Comparison of ENCODE assay signal across 8 cellular contexts in the genomic region with DNA sequence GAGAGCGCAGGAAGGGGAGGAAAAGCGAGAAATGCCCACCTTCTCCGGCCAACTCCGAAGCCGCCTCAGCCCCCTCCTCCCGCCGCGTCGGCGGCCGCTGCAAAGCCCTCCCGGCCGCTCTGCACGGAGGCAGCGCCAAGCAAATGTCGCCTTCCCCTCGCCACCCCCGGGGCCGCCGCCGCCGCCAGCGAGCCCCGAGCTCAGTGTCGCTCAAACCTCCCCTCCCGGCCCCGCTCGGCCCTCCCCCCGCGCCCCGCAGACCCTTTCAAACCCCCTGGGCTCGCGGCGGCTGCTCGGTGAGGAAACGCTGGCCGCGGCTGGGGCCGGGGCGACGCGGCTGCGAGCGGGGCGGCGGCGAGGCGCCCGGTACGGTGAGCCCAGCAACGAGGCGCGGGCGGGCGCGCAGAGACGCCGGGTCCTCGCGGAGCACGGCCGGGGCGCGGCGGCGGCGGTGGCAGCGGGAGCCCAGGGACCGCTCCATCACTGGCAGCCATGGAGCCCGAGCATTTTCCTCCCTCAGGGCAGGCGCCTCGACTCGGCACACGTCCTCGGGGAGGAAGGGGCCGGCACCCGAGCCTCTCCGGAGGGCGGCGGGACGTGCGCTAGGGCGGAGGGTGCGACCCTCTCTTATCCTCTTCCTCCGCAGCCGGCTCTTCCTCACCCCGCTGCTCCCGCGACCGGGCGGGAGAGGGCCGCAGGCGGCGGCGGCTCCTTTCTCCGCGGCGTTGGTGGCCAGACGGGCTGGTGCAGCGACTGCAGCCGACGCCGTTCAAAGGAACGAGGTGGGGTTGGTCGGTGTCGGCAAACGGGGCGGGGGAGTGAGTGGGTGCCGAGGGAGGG. TPM values are rescaled to one million over a fixed set of nuclear protein-coding genes. Genes with fewer than 3 reads are reported as not detected.
DNase-seq lines count a peak whose midpoint lies in the region; ATAC-seq and TF ChIP-seq lines count a peak whose summit lies in the region.

No MANE protein-coding gene starts in this region.

- H3K27me3 ChIP-seq in SK-N-SH (ENCODE audit: insufficient read depth), result no peaks in the 10 kb centered on the region

- peaks cover 3% of the 10 kb centered on the region for H3F3A ChIP-seq in SK-N-SH (replicated peaks; ENCODE audit: insufficient read depth)

- peaks cover 4 to 36% of the 10 kb centered on the region in 2 experiments; a peak in 2 of 4 replicates for H3K4me1 ChIP-seq in SK-N-SH (ENCODE audit: control insufficient read depth in 1 of 2, insufficient read depth in 2 of 2, low read depth in 1 of 2, low read length in 1 of 2)

- CTCF ChIA-PET in SK-N-SH (lab: Yijun Ruan, JAX), result interaction anchor here (1.0 kb wide), 1 partner anchor 54 kb away, joined by 3 read pairs; no protein-coding TSS in a partner anchor

- no peak for TF ChIP-seq EP300 in SK-N-SH (IDR thresholded peaks at IDR 0.05; ENCODE audit: borderline replicate concordance in 1 of 2, low read depth in 1 of 2, low read length in 1 of 2)

- peak overlapping the region; percentile 96 for H3K9ac ChIP-seq in SK-N-SH

- 1% methylated on average over 28 of the region's 109 CpGs for WGBS in SK-N-SH (ENCODE audit: low lambda C conversion rate)

- H3K36me3 ChIP-seq in SK-N-SH (replicated peaks in 1 of 2; ENCODE audit: control insufficient read depth in 1 of 2, insufficient read depth in 2 of 2, low read length in 1 of 2), result peaks cover 18 to 29% of the 10 kb centered on the region in 2 experiments

- DNase-seq in SK-N-SH, result peak; percentile 68
- DNase-seq in astrocyte of the spinal cord (ENCODE audit: low read depth, low spot score), result no peak
- peak; percentile 21 for DNase-seq in iPS-NIHi7 (ENCODE audit: extremely low spot score)
- DNase-seq in stimulated activated CD4-positive, alpha-beta T cell treated with anti-CD3 and anti-CD28 coated beads, Interleukin-1b, Interleukin-23, amount 100 ng/mL, for 48 hours, result peak; percentile 4
- DNase-seq in globus pallidus (ENCODE audit: low spot score), result no peak
- DNase-seq in HK-2 (ENCODE audit: unreplicated experiment), result no peak

- H3K4me3 ChIP-seq in SK-N-SH (ENCODE audit: low read depth in 2 of 2, low read length in 1 of 2), result peak overlapping the region; percentile 83 to 89
- H3K4me3 ChIP-seq in astrocyte of the spinal cord (ENCODE audit: low read depth, low read length), result peak overlapping the region; percentile 77

- peak overlapping the region; percentile 93 for H3K4me2 ChIP-seq in SK-N-SH

- POLR2A ChIA-PET in SK-N-SH (lab: Yijun Ruan, JAX), result no interaction called here

- H3K79me2 ChIP-seq in SK-N-SH (ENCODE audit: insufficient read depth), result peaks cover 51% of the 10 kb centered on the region

- H3K9me2 ChIP-seq in SK-N-SH, result no peaks in the 10 kb centered on the region

- ATAC-seq in GM18873 (IDR thresholded peaks at IDR 0.05; ENCODE audit: low FRiP score, unreplicated experiment) (peak; percentile 17), HG02852 (IDR thresholded peaks at IDR 0.05; ENCODE audit: unreplicated experiment) (peak; percentile 21)

- peaks cover 42% of the 10 kb centered on the region for H4K20me1 ChIP-seq in SK-N-SH (ENCODE audit: insufficient read depth)

- in situ Hi-C loops in astrocyte of the spinal cord (cut with HindIII; ENCODE audit: low sequenced_read_pairs), result no loop called here

- no peak overlapping the region; the same call in 1 of the 2 replicates for H2AFZ ChIP-seq in SK-N-SH (ENCODE audit: low read depth)

- peak overlapping the region; percentile 91 to 97 for H3K27ac ChIP-seq in SK-N-SH (ENCODE audit: low read depth in 2 of 2, low read length in 1 of 2)

- H3K9me3 ChIP-seq in SK-N-SH, result no peaks in the 10 kb centered on the region

- TF ChIP-seq CTCF in SK-N-SH (IDR thresholded peaks at IDR 0.05), result no peak
- no peak for TF ChIP-seq CTCF in astrocyte of the spinal cord (IDR thresholded peaks at IDR 0.05; ENCODE audit: low read depth, low read length)

- no peak for TF ChIP-seq RAD21 in SK-N-SH (IDR thresholded peaks at IDR 0.05; ENCODE audit: low read length)

TF ChIP-seq in SK-N-SH, 30 proteins besides CTCF, POLR2A, EP300 and RAD21:
- TF ChIP-seq TCF12 (IDR thresholded peaks at IDR 0.05), result no peak
- TF ChIP-seq MXI1 (IDR thresholded peaks at IDR 0.05; ENCODE audit: low read depth, low read length), result peak; percentile 41; the same call in 1 of the 2 replicates
- peak; percentile 60; the same call in 1 of the 2 replicates for TF ChIP-seq POLR2AphosphoS5 (IDR thresholded peaks at IDR 0.05; ENCODE audit: low read depth, low read length)
- peak; percentile 48; the same call in 1 of the 2 replicates for TF ChIP-seq TAF1 (IDR thresholded peaks at IDR 0.05; ENCODE audit: borderline replicate concordance, low read depth, low read length)
TF ChIP-seq in SK-N-SH: peak in this region for 3.

RNA-seq across cellular contexts. Expression of a gene that starts 0.5 kb away (rescaled TPM):
- polyA plus RNA-seq in SK-N-SH (2012; rRNA removed), result 134 and 137 TPM in 2 replicates
- polyA plus RNA-seq in SK-N-SH (2012; cell fraction: cytosol; rRNA removed), result 116 and 141 TPM in 2 replicates
- polyA plus RNA-seq in SK-N-SH (2012; cell fraction: nucleus; rRNA removed), result 209 and 274 TPM in 2 replicates

Comparison
In these comparisons a context has a peak if more than half of its experiments do, and no peak if none do; other contexts are left out.
1. DNase-seq: peak in SK-N-SH (single experiment), iPS-NIHi7 (single experiment) and stimulated activated CD4-positive, alpha-beta T cell treated with anti-CD3 and anti-CD28 coated beads, Interleukin-1b, Interleukin-23, amount 100 ng/mL, for 48 hours (single experiment); none in astrocyte of the spinal cord (single experiment), globus pallidus (single experiment) and HK-2 (single experiment).